In the genomic region with DNA sequence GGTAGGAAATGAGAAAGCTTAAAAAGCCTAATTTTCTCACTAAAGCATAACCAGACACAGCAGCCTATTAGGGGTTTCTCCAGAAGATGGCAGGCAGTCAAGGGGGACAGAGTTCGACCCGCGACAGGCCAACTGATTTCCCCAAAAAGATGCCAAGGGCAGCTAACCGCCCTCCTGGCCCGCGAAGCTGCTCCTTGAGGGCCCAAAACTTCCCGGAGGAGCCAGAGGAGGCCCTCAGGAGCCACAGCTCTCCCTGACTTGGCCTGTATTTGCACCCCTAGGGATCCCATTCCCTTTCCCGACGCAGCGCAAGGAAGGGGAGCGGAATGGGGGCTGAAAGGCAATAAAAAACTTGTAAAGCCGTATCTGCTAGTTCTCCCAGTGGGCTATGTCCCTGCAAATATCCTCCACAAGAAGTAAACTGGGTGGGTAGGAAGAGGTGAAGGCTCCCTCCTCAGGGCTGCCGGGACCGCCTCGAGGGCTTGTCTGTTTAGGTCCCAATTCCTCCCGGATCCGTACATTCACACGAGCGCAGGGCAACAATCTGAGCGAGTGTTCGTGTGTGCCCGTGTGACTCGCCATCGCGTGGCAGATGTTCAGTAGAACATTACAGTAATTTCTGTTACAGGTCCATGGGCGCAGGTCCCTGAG, we compare ENCODE assay signal across 7 cellular contexts. TPM values are rescaled to one million over a fixed set of nuclear protein-coding genes. Genes with fewer than 3 reads are reported as not detected.
DNase-seq lines count a peak whose midpoint lies in the region; ATAC-seq and TF ChIP-seq lines count a peak whose summit lies in the region.

No MANE protein-coding gene starts in this region.

- TF ChIP-seq POLR2A in heart left ventricle (IDR thresholded peaks at IDR 0.05) (no peak), sigmoid colon (IDR thresholded peaks at IDR 0.05) (no peak)

- WGBS in heart left ventricle, 4 donors: 3 to 10% (median 4%) methylated on average over 18 to 26 of the region's 26 CpGs
- WGBS in sigmoid colon, 2 donors: 6 to 7% methylated on average over 26 of the region's 26 CpGs

- TF ChIP-seq CTCF in activated B cell treated with CpG ODN at 0.5 μM for 24 hours (IDR thresholded peaks at IDR 0.05): no peak
- no peak for TF ChIP-seq CTCF in heart left ventricle (IDR thresholded peaks at IDR 0.05)
- TF ChIP-seq CTCF in sigmoid colon (IDR thresholded peaks at IDR 0.05): no peak

- no peaks in the 10 kb centered on the region for H3K9me3 Mint-ChIP-seq in activated B cell treated with CpG ODN at 0.5 μM for 24 hours

- H3K4me1 Mint-ChIP-seq in activated B cell treated with CpG ODN at 0.5 μM for 24 hours: peaks cover 87% of the 10 kb centered on the region

- H3K36me3 ChIP-seq in heart left ventricle (peaks cover 0 to 12% (median 3%) of the 10 kb centered on the region in 9 donors), sigmoid colon (peaks cover 0 to 14% (median under 1%) of the 10 kb centered on the region in 4 donors)

- H3K27ac Mint-ChIP-seq in activated B cell treated with CpG ODN at 0.5 μM for 24 hours: peak overlapping the region; percentile 99

- DNase-seq in activated B cell treated with CpG ODN at 0.5 μM for 24 hours (peak; percentile 27), heart left ventricle (peak in 1 of 5 donors; percentile 28), sigmoid colon (peak; percentile 58), NCI-H1048 (lab: John Stamatoyannopoulos, UW) (no peak), NCI-H748 (lab: John Stamatoyannopoulos, UW; ENCODE audit: unreplicated experiment) (no peak)

- H3K27me3 ChIP-seq in heart left ventricle (no peaks in the 10 kb centered on the region), sigmoid colon (no peaks in the 10 kb centered on the region)

- H3K27ac ChIP-seq in heart left ventricle (peak overlapping the region; percentile 73 to 98 (median 93)), sigmoid colon (peak overlapping the region; percentile 92 to 96 (median 94))

- intact Hi-C loops in activated B cell treated with CpG ODN at 0.5 μM for 24 hours (cut with micrococcal nuclease) (loop anchor here (1.0 to 10.0 kb wide), 7 partner anchors 18 to 1153 kb away; partner anchors contain the start of genes ANKRD53, MCEE, MPHOSPH10 and MXD1), heart left ventricle (cut with DNase I) (loop anchor here in 2 of 10 donors (1.0 to 2.0 kb wide), 2 partner anchors 61 to 63 kb away; partner anchors contain the start of genes MCEE (in 1 of the 2) and MPHOSPH10 (in 1 of the 2)), sigmoid colon (cut with DNase I) (loop anchor here (2.0 to 5.0 kb wide), 3 partner anchors 63 to 90 kb away; partner anchors contain the start of genes ANKRD53, MCEE, MPHOSPH10 and TEX261)

- H3K4me1 ChIP-seq in heart left ventricle (peaks cover 4 to 74% (median 23%) of the 10 kb centered on the region in 12 donors), sigmoid colon (peaks cover 0 to 38% (median 34%) of the 10 kb centered on the region in 4 donors)

- POLR2A ChIA-PET in activated B cell treated with CpG ODN at 0.5 μM for 24 hours (lab: Charles Lee): interaction anchor here (0.6 to 7.5 kb wide), 24 partner anchors 8 to 1631 kb away, joined by 3 to 170 read pairs (median 4); partner anchors contain the start of genes MCEE, MPHOSPH10, NFU1 and PAIP2B

- ATAC-seq in GM18511 (IDR thresholded peaks at IDR 0.05; ENCODE audit: unreplicated experiment): peak; percentile 1
- ATAC-seq in HG02798 (IDR thresholded peaks at IDR 0.05; ENCODE audit: poor library complexity, unreplicated experiment): peak; percentile 5
- no peak for ATAC-seq in activated B cell treated with CpG ODN at 0.5 μM for 24 hours (ENCODE audit: low read depth)
- peak; percentile 10 to 41 (median 26) for ATAC-seq in heart left ventricle

- H3K4me3 Mint-ChIP-seq in activated B cell treated with CpG ODN at 0.5 μM for 24 hours: peak overlapping the region; percentile 97

- H3K9me3 ChIP-seq in heart left ventricle (no peaks in the 10 kb centered on the region), sigmoid colon (no peaks in the 10 kb centered on the region)

- peaks cover 32% of the 10 kb centered on the region for H3K36me3 Mint-ChIP-seq in activated B cell treated with CpG ODN at 0.5 μM for 24 hours (ENCODE audit: low read depth)

- no peaks in the 10 kb centered on the region for H3K27me3 Mint-ChIP-seq in activated B cell treated with CpG ODN at 0.5 μM for 24 hours

- TF ChIP-seq EP300 in sigmoid colon (IDR thresholded peaks at IDR 0.05): no peak

- H3K4me3 ChIP-seq in heart left ventricle: peak overlapping the region; percentile 60 to 98 (median 84)
- H3K4me3 ChIP-seq in sigmoid colon: peak overlapping the region; percentile 79 to 89 (median 80)

- CTCF ChIA-PET in activated B cell treated with CpG ODN at 0.5 μM for 24 hours (lab: Charles Lee): interaction anchor here (1.2 to 1.5 kb wide), 2 partner anchors 44 to 62 kb away, joined by 3 to 6 read pairs; partner anchors contain the start of gene MCEE

RNA-seq across cellular contexts. Expression of gene NAGK, which starts 0.8 kb away (rescaled TPM):
- total RNA-seq in activated B cell treated with CpG ODN at 0.5 μM for 24 hours: 175 and 208 TPM in 2 replicates
- 100 to 1,000 TPM in 1 of 9 donors, 10 to 100 TPM in 8; 38.3 to 143 (median 46.4) TPM for total RNA-seq in heart left ventricle
- polyA plus RNA-seq in heart left ventricle: 10 to 100 TPM; 59.6 to 66.6 TPM
- total RNA-seq in sigmoid colon: 10 to 100 TPM; 36.3 to 73.2 (median 64.2) TPM
- 10 to 100 TPM; 60.0 to 93.1 (median 86.5) TPM for polyA plus RNA-seq in sigmoid colon

Comparison
In these comparisons a context has a peak if more than half of its experiments do, and no peak if none do; other contexts are left out.
1. DNase-seq: peak in activated B cell treated with CpG ODN at 0.5 μM for 24 hours (single experiment) and sigmoid colon (single experiment); none in NCI-H1048 (single experiment) and NCI-H748 (single experiment).